29 cellular contexts compared by ENCODE assay signal in the genomic region with DNA sequence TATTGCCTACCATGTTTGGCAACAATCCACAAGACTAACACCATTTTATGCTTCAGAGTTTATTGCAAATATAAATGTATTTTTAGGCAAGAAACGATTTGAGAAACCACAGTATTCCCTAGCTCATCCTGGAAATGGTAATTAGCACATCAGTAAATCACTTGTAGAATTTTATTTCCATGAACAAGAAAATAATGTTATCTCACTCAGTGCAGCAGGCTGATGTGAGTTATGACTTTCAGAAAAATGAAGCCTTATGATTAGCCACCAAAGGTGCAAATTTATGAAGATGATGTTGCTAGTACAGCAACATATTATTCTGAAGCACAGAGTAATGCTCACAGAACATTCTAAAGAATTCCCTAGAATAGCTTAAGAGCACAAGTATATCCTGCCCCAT.
"Had no signal": no experiment of that assay in that cellular context is flagged by ENCODE, and none has a peak within 500 bp of the region (broad histone marks: within the 10 kb centered on the region; RNA-seq: fewer than 3 reads in every experiment).

No MANE protein-coding gene starts in this region.

- H3K9ac ChIP-seq: neural progenitor cell, parathyroid adenoma had no signal

- H3K4me3 ChIP-seq: neural progenitor cell, ovary, psoas muscle, right lobe of liver, sigmoid colon, stomach, thoracic aorta, thyroid gland, tibial nerve, upper lobe of left lung, vagina had no signal

- H3K4me2 ChIP-seq: neural progenitor cell had no signal

- H3K4me3 Mint-ChIP-seq: natural killer cell; nephron; neural progenitor cell; stimulated activated effector memory CD8-positive, alpha-beta T cell treated with anti-CD3 and anti-CD28 coated beads, Interleukin-12 subunit alpha, Interleukin-12 subunit beta, amount 100 ng/mL, for 72 hours; stimulated activated naive B cell treated with anti-CD40 and anti-IgM and Interleukin-4, amounts not matched to agents 10 μg/mL and 1 μg/mL and 100 μg/mL, for 72 hours; stimulated activated naive CD8-positive, alpha-beta T cell treated with anti-CD3 and anti-CD28 coated beads, Interleukin-15, Interleukin-2, amounts not matched to agents 100 ng/mL and 50 ng/mL, for 24 hours had no signal

- DNase-seq: natural killer cell; occipital lobe; ovary; posterior cingulate gyrus; psoas muscle; right cardiac atrium; right lobe of liver; sigmoid colon; small intestine; stimulated activated CD4-positive, alpha-beta T cell treated with anti-CD3 and anti-CD28 coated beads, Interleukin-15, amount 100 ng/mL, for 24 hours; stimulated activated CD4-positive, alpha-beta T cell treated with anti-CD3 and anti-CD28 coated beads, Interleukin-2, amount 100 ng/mL, for 24 hours; stimulated activated CD4-positive, alpha-beta T cell treated with anti-CD3 and anti-CD28 coated beads, Interleukin-2, amount 100 ng/mL, for 48 hours; stimulated activated CD4-positive, alpha-beta T cell treated with anti-CD3 and anti-CD28 coated beads, Interleukin-4, amount 100 ng/mL, for 24 hours; stimulated activated naive B cell treated with anti-CD40 and anti-IgM and Interleukin-4, amounts not matched to agents 10 μg/mL and 1 μg/mL and 100 μg/mL, for 72 hours; stimulated activated naive CD4-positive, alpha-beta T cell treated with Interleukin-2 at 50 U/mL for 16 hours; stomach; thyroid gland; trophoblast cell; upper lobe of left lung had no signal

- H3K27ac ChIP-seq: neural progenitor cell, ovary, parathyroid adenoma, psoas muscle, right lobe of liver, sigmoid colon, stomach, thoracic aorta, thyroid gland, tibial nerve, upper lobe of left lung, vagina had no signal

- H3K27me3 Mint-ChIP-seq: progenitor cell of endocrine pancreas; stimulated activated naive B cell treated with anti-CD40 and anti-IgM and Interleukin-4, amounts not matched to agents 10 μg/mL and 1 μg/mL and 100 μg/mL, for 72 hours had no signal

- H3K27ac Mint-ChIP-seq: natural killer cell; nephron; neural progenitor cell; progenitor cell of endocrine pancreas; stimulated activated effector memory CD8-positive, alpha-beta T cell treated with anti-CD3 and anti-CD28 coated beads, Interleukin-12 subunit alpha, Interleukin-12 subunit beta, amount 100 ng/mL, for 72 hours; stimulated activated naive B cell treated with anti-CD40 and anti-IgM and Interleukin-4, amounts not matched to agents 10 μg/mL and 1 μg/mL and 100 μg/mL, for 72 hours; stimulated activated naive CD8-positive, alpha-beta T cell treated with anti-CD3 and anti-CD28 coated beads, Interleukin-15, Interleukin-2, amounts not matched to agents 100 ng/mL and 50 ng/mL, for 24 hours had no signal

- H3K36me3 Mint-ChIP-seq: natural killer cell; neural progenitor cell; stimulated activated effector memory CD8-positive, alpha-beta T cell treated with anti-CD3 and anti-CD28 coated beads, Interleukin-12 subunit alpha, Interleukin-12 subunit beta, amount 100 ng/mL, for 72 hours; stimulated activated naive B cell treated with anti-CD40 and anti-IgM and Interleukin-4, amounts not matched to agents 10 μg/mL and 1 μg/mL and 100 μg/mL, for 72 hours had no signal

- H3K9me3 ChIP-seq: ovary, psoas muscle, right lobe of liver, sigmoid colon, stomach, thoracic aorta, thyroid gland, upper lobe of left lung, vagina had no signal

- ATAC-seq: natural killer cell; psoas muscle; right cardiac atrium; right lobe of liver; stimulated activated effector memory CD8-positive, alpha-beta T cell treated with anti-CD3 and anti-CD28 coated beads, Interleukin-12 subunit alpha, Interleukin-12 subunit beta, amount 100 ng/mL, for 72 hours; stimulated activated naive B cell treated with anti-CD40 and anti-IgM and Interleukin-4, amounts not matched to agents 10 μg/mL and 1 μg/mL and 100 μg/mL, for 72 hours had no signal

- H3K27me3 ChIP-seq: neural progenitor cell, ovary, right lobe of liver, sigmoid colon, stomach, thyroid gland, tibial nerve, upper lobe of left lung, vagina had no signal

- FAIRE-seq: urothelium cell line had no signal

- H3K36me3 ChIP-seq: ovary, right lobe of liver, sigmoid colon, stomach, thoracic aorta, thyroid gland, tibial nerve, upper lobe of left lung, vagina had no signal

- H3K79me2 ChIP-seq: parathyroid adenoma had no signal

- H2AFZ ChIP-seq: neural progenitor cell, parathyroid adenoma had no signal

- H3K4me1 Mint-ChIP-seq: natural killer cell; stimulated activated effector memory CD8-positive, alpha-beta T cell treated with anti-CD3 and anti-CD28 coated beads, Interleukin-12 subunit alpha, Interleukin-12 subunit beta, amount 100 ng/mL, for 72 hours; stimulated activated naive B cell treated with anti-CD40 and anti-IgM and Interleukin-4, amounts not matched to agents 10 μg/mL and 1 μg/mL and 100 μg/mL, for 72 hours had no signal

- H3K4me1 ChIP-seq: parathyroid adenoma, psoas muscle, right lobe of liver, sigmoid colon, stomach, thyroid gland, tibial nerve, upper lobe of left lung, vagina had no signal

- H3K9me3 Mint-ChIP-seq: nephron; neural progenitor cell; stimulated activated effector memory CD8-positive, alpha-beta T cell treated with anti-CD3 and anti-CD28 coated beads, Interleukin-12 subunit alpha, Interleukin-12 subunit beta, amount 100 ng/mL, for 72 hours had no signal
